In the genomic region with DNA sequence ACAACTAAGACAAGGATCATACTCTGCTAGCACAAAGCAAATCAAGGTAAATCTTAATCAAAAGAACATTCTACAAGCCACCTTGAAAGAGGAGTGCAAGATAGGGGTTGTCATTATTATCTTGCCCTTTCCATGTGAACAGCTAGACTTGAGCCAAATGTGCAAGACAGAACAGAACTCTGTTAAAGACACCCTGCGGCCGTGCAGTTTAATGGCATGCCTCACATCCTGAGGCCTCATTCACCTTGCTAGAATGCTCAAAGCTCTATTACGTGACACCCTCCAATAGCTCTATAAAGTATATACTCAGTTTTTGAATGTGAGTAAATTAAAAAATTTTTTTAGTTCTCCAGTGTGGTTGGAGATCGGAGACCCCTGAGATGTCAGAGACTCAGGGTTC, we compare ENCODE assay signal across 1 cellular context.
TF ChIP-seq lines count a peak whose summit lies in the region.

No MANE protein-coding gene starts in this region.

TF ChIP-seq in H1, 55 proteins besides CTCF, POLR2A, EP300 and RAD21:
- TF ChIP-seq POLR2AphosphoS5 (IDR thresholded peaks at IDR 0.05; ENCODE audit: low read depth, low read length) (peak; percentile 56; the same call in 1 of the 2 replicates), YY1 (IDR thresholded peaks at IDR 0.05; ENCODE audit: low read depth, low read length) (no peak)
TF ChIP-seq in H1: peak in this region for 1.
